7 cellular contexts compared by ENCODE assay signal in the genomic region with DNA sequence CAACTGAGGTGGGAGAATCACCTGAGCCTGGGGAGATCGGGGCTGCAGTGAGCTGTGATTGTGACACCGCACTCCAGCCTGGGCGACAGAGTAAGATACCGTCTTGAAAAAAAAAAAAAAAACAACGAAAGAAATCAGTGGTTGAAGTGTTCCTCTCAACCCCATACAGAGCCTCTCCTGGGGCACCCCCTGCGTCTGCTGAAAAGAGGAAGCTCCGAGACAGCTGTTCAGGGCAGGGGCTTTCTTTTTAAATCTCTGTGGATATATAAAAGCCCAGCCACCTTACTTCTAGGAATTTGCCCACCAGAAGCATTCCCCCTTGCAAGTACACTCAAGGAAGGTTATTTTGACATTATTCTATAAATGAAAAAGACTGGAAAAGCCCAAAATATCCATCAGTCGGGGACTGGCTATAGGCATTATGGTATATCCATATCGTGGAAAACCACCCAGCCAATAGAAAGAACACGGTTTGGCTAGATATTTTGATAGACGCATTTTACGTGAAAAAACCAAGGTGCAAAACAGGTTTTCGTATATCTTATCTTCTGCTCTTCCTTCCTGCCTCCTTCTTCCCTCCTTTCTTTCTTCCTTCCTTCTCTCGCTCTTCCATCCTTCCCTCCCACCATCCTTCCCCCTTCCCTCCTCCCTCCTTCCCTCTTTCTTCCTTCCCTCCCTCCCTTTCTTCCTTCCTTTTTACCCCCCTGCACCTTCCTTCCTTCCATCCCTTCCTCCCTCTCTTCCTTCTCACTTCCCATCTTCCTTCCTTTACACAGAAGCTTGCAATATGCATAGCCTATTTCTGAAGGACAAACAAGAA. TPM values are rescaled to one million over a fixed set of nuclear protein-coding genes. Genes with fewer than 3 reads are reported as not detected.
DNase-seq lines count a peak whose midpoint lies in the region; ATAC-seq and TF ChIP-seq lines count a peak whose summit lies in the region.

No MANE protein-coding gene starts in this region.

- peak; percentile 51 for ATAC-seq in GM18519 (IDR thresholded peaks at IDR 0.05; ENCODE audit: low FRiP score, unreplicated experiment)
- ATAC-seq in GM21423 (IDR thresholded peaks at IDR 0.05; ENCODE audit: unreplicated experiment): peak; percentile 91
- ATAC-seq in HG03457 (IDR thresholded peaks at IDR 0.05; ENCODE audit: unreplicated experiment): peak; percentile 53
- peak; percentile 54 to 62 for ATAC-seq in lower lobe of right lung
- ATAC-seq in gastrocnemius medialis: no peak

- in situ Hi-C loops in gastrocnemius medialis (cut with MboI; ENCODE audit: low sequenced_read_pairs in 4 of 4): no loop called here

- H3K27ac ChIP-seq in lower lobe of right lung (no peak overlapping the region), gastrocnemius medialis (no peak overlapping the region)

- no peak for TF ChIP-seq POLR2A in gastrocnemius medialis (IDR thresholded peaks at IDR 0.05)

- H3K4me1 ChIP-seq in lower lobe of right lung: no peaks in the 10 kb centered on the region
- no peaks in the 10 kb centered on the region for H3K4me1 ChIP-seq in gastrocnemius medialis

- intact Hi-C loops in lower lobe of right lung (cut with DNase I) (no loop called here), gastrocnemius medialis (cut with DNase I; ENCODE audit: low total_unique reads) (no loop called here)

- H3K4me3 ChIP-seq in lower lobe of right lung (no peak overlapping the region), gastrocnemius medialis (no peak overlapping the region), foreskin fibroblast (ENCODE audit: low read depth in 1 of 2, low read length in 2 of 2) (no peak overlapping the region)

- H3K9me3 ChIP-seq in lower lobe of right lung (no peaks in the 10 kb centered on the region), gastrocnemius medialis (no peaks in the 10 kb centered on the region)

- H3K36me3 ChIP-seq in lower lobe of right lung (no peaks in the 10 kb centered on the region), gastrocnemius medialis (no peaks in the 10 kb centered on the region)

- H3K27me3 ChIP-seq in lower lobe of right lung (ENCODE audit: low read depth): no peaks in the 10 kb centered on the region
- H3K27me3 ChIP-seq in gastrocnemius medialis: no peaks in the 10 kb centered on the region

- TF ChIP-seq CTCF in lower lobe of right lung (IDR thresholded peaks at IDR 0.05): no peak
- no peak for TF ChIP-seq CTCF in gastrocnemius medialis (IDR thresholded peaks at IDR 0.05 in 4 of 5, conservative IDR thresholded peaks at IDR 0.05 in 1 of 5)
- no peak for TF ChIP-seq CTCF in foreskin fibroblast (IDR thresholded peaks at IDR 0.05; ENCODE audit: low read depth, low read length)

- no peak for DNase-seq in lower lobe of right lung
- DNase-seq in anterior cingulate cortex (lab: John Stamatoyannopoulos, UW): no peak
- no peak for DNase-seq in gastrocnemius medialis
- DNase-seq in foreskin fibroblast: no peak

RNA-seq across cellular contexts. Expression of gene CCL22, which starts 9.2 kb away (rescaled TPM):
- total RNA-seq in lower lobe of right lung (2.0 TPM), gastrocnemius medialis (not detected)

RNA-seq across cellular contexts. Expression of gene CX3CL1, which starts 22.9 kb away (rescaled TPM):
- total RNA-seq in lower lobe of right lung (33.6 TPM), gastrocnemius medialis (10 to 100 TPM in 1 of 4 donors, 1 to 10 TPM in 3; 2.2 to 15.7 (median 6.7) TPM)

RNA-seq across cellular contexts. Expression of gene CCL17, which starts 55.1 kb away (rescaled TPM):
- total RNA-seq in lower lobe of right lung (2.8 TPM), gastrocnemius medialis (not detected)

Comparison
In these comparisons a context has a peak if more than half of its experiments do, and no peak if none do; other contexts are left out.
1. ATAC-seq: peak in GM18519 (single experiment), GM21423 (single experiment), HG03457 (single experiment) and lower lobe of right lung (2 of 2); none in gastrocnemius medialis (0 of 2).